ENCODE assay signal across 14 cellular contexts in genomic region chr4:150591284-150591874, GRCh38. TPM values are rescaled to one million over a fixed set of nuclear protein-coding genes. Genes with fewer than 3 reads are reported as not detected.
DNase-seq lines count a peak whose midpoint lies in the region; ATAC-seq and TF ChIP-seq lines count a peak whose summit lies in the region.
"Had no signal": no experiment of that assay in that cellular context is flagged by ENCODE, and none has a peak within 500 bp of the region (broad histone marks: within the 10 kb centered on the region; RNA-seq: fewer than 3 reads in every experiment).

No MANE protein-coding gene starts in this region.

- H3K9me3 ChIP-seq in muscle layer of duodenum (ENCODE audit: control insufficient read depth in 1 of 2, low read length in 2 of 2) = no peaks in the 10 kb centered on the region
- H3K9me3 ChIP-seq: left ventricle myocardium inferior had no signal

- no peaks in the 10 kb centered on the region for H3K27me3 ChIP-seq in muscle layer of duodenum (ENCODE audit: low read depth, low read length)

- DNase-seq in ELF-1 (ENCODE audit: low read depth, low spot score) = peak; percentile 82
- peak; percentile 74 for DNase-seq in NCI-H146 treated with DMSO at 0.1 percent for 48 hours (lab: John Stamatoyannopoulos, UW; ENCODE audit: unreplicated experiment)
- DNase-seq in chondrocyte (ENCODE audit: low spot score) = no peak
- DNase-seq in OCI-M2 (lab: John Stamatoyannopoulos, UW; ENCODE audit: unreplicated experiment) = no peak
- no peak for DNase-seq in effector CD8-positive, alpha-beta T cell (lab: John Stamatoyannopoulos, UW)
- DNase-seq: activated naive CD4-positive, alpha-beta T cell treated with anti-CD3 and anti-CD28 coated beads for 36 hours; left ventricle myocardium inferior; NCI-H774 had no signal

- ATAC-seq in HG03159 (IDR thresholded peaks at IDR 0.05; ENCODE audit: unreplicated experiment) = no peak
- ATAC-seq in HG03342 (IDR thresholded peaks at IDR 0.05; ENCODE audit: unreplicated experiment) = no peak
- ATAC-seq: stimulated activated memory B cell treated with anti-CD40 and anti-IgM and Interleukin-4, amounts not matched to agents 10 μg/mL and 1 μg/mL and 100 μg/mL, for 72 hours had no signal

- peak overlapping the region; percentile 81 for H3K27ac Mint-ChIP-seq in chondrocyte (ENCODE audit: unreplicated experiment)
- H3K27ac Mint-ChIP-seq: activated naive CD4-positive, alpha-beta T cell treated with anti-CD3 and anti-CD28 coated beads for 36 hours; stimulated activated memory B cell treated with anti-CD40 and anti-IgM and Interleukin-4, amounts not matched to agents 10 μg/mL and 1 μg/mL and 100 μg/mL, for 72 hours had no signal

- H3K4me1 ChIP-seq in muscle layer of duodenum (ENCODE audit: control insufficient read depth in 1 of 2, insufficient read depth in 2 of 2, low read length in 2 of 2) = peaks cover 0 to 6% of the 10 kb centered on the region in 2 donors
- H3K4me1 ChIP-seq: left ventricle myocardium inferior, parathyroid adenoma had no signal

- no peaks in the 10 kb centered on the region for H3K9me3 Mint-ChIP-seq in chondrocyte (ENCODE audit: low read depth)
- H3K9me3 Mint-ChIP-seq: activated naive CD4-positive, alpha-beta T cell treated with anti-CD3 and anti-CD28 coated beads for 36 hours; stimulated activated memory B cell treated with anti-CD40 and anti-IgM and Interleukin-4, amounts not matched to agents 10 μg/mL and 1 μg/mL and 100 μg/mL, for 72 hours had no signal

- H3K27ac ChIP-seq in muscle layer of duodenum (ENCODE audit: low read length) = peak overlapping the region; percentile 94
- H3K27ac ChIP-seq: KMS-11, left ventricle myocardium inferior, parathyroid adenoma had no signal

- no peaks in the 10 kb centered on the region for H3K36me3 ChIP-seq in muscle layer of duodenum (ENCODE audit: control insufficient read depth in 1 of 2, insufficient read depth in 2 of 2, low read length in 2 of 2)

- peak overlapping the region; percentile 35 to 66 for H3K4me3 ChIP-seq in muscle layer of duodenum (ENCODE audit: low read depth in 1 of 2, low read length in 2 of 2)
- H3K4me3 ChIP-seq: left ventricle myocardium inferior had no signal

- TF ChIP-seq CTCF in chondrocyte (IDR thresholded peaks at IDR 0.05) = peak; percentile 14

- H3K4me3 Mint-ChIP-seq in chondrocyte (ENCODE audit: unreplicated experiment) = no peak overlapping the region
- H3K4me3 Mint-ChIP-seq: activated naive CD4-positive, alpha-beta T cell treated with anti-CD3 and anti-CD28 coated beads for 36 hours; stimulated activated memory B cell treated with anti-CD40 and anti-IgM and Interleukin-4, amounts not matched to agents 10 μg/mL and 1 μg/mL and 100 μg/mL, for 72 hours had no signal

- no peaks in the 10 kb centered on the region for H3K27me3 Mint-ChIP-seq in chondrocyte (ENCODE audit: low read depth)
- H3K27me3 Mint-ChIP-seq: stimulated activated memory B cell treated with anti-CD40 and anti-IgM and Interleukin-4, amounts not matched to agents 10 μg/mL and 1 μg/mL and 100 μg/mL, for 72 hours had no signal

- H3K36me3 Mint-ChIP-seq in chondrocyte (ENCODE audit: low read depth) = no peaks in the 10 kb centered on the region

- H3K4me1 Mint-ChIP-seq in chondrocyte (ENCODE audit: low read depth) = peaks cover 43% of the 10 kb centered on the region
- H3K4me1 Mint-ChIP-seq: stimulated activated memory B cell treated with anti-CD40 and anti-IgM and Interleukin-4, amounts not matched to agents 10 μg/mL and 1 μg/mL and 100 μg/mL, for 72 hours had no signal

RNA-seq across cellular contexts. Expression of gene MAB21L2, which starts 9.4 kb away (rescaled TPM):
- total RNA-seq in chondrocyte = 4.2 to 48.3 TPM (median 4.6 TPM) in 3 replicates
- total RNA-seq: activated naive CD4-positive, alpha-beta T cell treated with anti-CD3 and anti-CD28 coated beads for 36 hours had no signal

Comparison
In these comparisons a context has a peak if more than half of its experiments do, and no peak if none do; other contexts are left out.
1. DNase-seq: peak in ELF-1 (single experiment) and NCI-H146 treated with DMSO at 0.1 percent for 48 hours (single experiment); none in chondrocyte (single experiment), OCI-M2 (single experiment) and effector CD8-positive, alpha-beta T cell (single experiment).